In genomic region chr5:39716532-39716971, GRCh38 we compare ENCODE assay signal across 8 cellular contexts.
DNase-seq lines count a peak whose midpoint lies in the region; TF ChIP-seq lines count a peak whose summit lies in the region.

No MANE protein-coding gene starts in this region.

- POLR2A ChIA-PET in A673 (lab: Charles Lee; ENCODE audit: low non-redundant PET): no interaction called here

- CTCF ChIA-PET in A673 (lab: Charles Lee): no interaction called here
- CTCF ChIA-PET in mammary epithelial cell (lab: Charles Lee; ENCODE audit: low non-redundant PET): no interaction called here

- H3K27me3 ChIP-seq in A673 (replicated peaks; ENCODE audit: insufficient read depth, low read depth, low read length, poor library complexity) (no peaks in the 10 kb centered on the region), mammary epithelial cell (ENCODE audit: insufficient read depth, low read length) (peaks cover 5% of the 10 kb centered on the region), mesendoderm (ENCODE audit: insufficient read depth, low read length, poor library complexity) (no peaks in the 10 kb centered on the region)

- no TSS peak for BruUV-seq in A673 (replicated peaks; lab: Mats Ljungman, UMichigan)
- no TSS peak for BruUV-seq in mammary epithelial cell (replicated peaks; lab: Mats Ljungman, UMichigan)

- no peak overlapping the region for H2BK120ac ChIP-seq in mesendoderm (ENCODE audit: low read depth, low read length)

- dilution Hi-C loops in mammary epithelial cell (cut with HindIII; ENCODE audit: low sequenced_read_pairs): loop anchor here (25.0 kb wide), 1 partner anchor 596 kb away; no protein-coding TSS in a partner anchor

- no CpG with 5 or more reads among the region's 1 CpG for WGBS in mammary epithelial cell (ENCODE audit: low coverage, missing lambda C conversion rate)
- WGBS in mesendoderm (ENCODE audit: extremely low coverage, insufficient coverage, low lambda C conversion rate): no CpG with 5 or more reads among the region's 1 CpG

- H4K8ac ChIP-seq in mesendoderm (ENCODE audit: low read depth, low read length): no peak overlapping the region

- H3K9me3 ChIP-seq in A673 (ENCODE audit: low read depth, low read length, poor library complexity, severe bottlenecking) (no peaks in the 10 kb centered on the region), mammary epithelial cell (replicated peaks; ENCODE audit: insufficient read depth, low read length) (no peaks in the 10 kb centered on the region)

- H3K36me3 ChIP-seq in A673 (ENCODE audit: insufficient read depth, low read length, poor library complexity, severe bottlenecking) (no peaks in the 10 kb centered on the region), mammary epithelial cell (ENCODE audit: insufficient read depth, low read length) (no peaks in the 10 kb centered on the region), mesendoderm (ENCODE audit: control insufficient read depth, insufficient read depth, low read length) (no peaks in the 10 kb centered on the region)

- no peak overlapping the region for H3K27ac ChIP-seq in A673 (ENCODE audit: low read depth, low read length, poor library complexity, severe bottlenecking)
- no peak overlapping the region for H3K27ac ChIP-seq in mammary epithelial cell (ENCODE audit: insufficient read depth, low read depth, low read length)
- no peak overlapping the region for H3K27ac ChIP-seq in mesendoderm (ENCODE audit: low read depth, low read length)
- H3K27ac ChIP-seq in caudate nucleus (ENCODE audit: low read depth, low read length): no peak overlapping the region

- H3K4ac ChIP-seq in mesendoderm (ENCODE audit: low read depth, low read length): no peak overlapping the region

- TF ChIP-seq CTCF in A673 (conservative IDR thresholded peaks at IDR 0.05; ENCODE audit: low read depth, low read length) (peak; percentile 58), GM13976 (IDR thresholded peaks at IDR 0.05; ENCODE audit: borderline replicate concordance, control extremely low read depth, extremely low read depth, insufficient read depth, missing control alignments) (peak; percentile 40), mammary epithelial cell (conservative IDR thresholded peaks at IDR 0.05 in 1 of 2, IDR thresholded peaks at IDR 0.05 in 1 of 2; ENCODE audit: extremely low read depth in 1 of 2, insufficient read depth in 1 of 2, low read depth in 1 of 2, low read length in 2 of 2) (peak; percentile 23 to 58)

- no peak overlapping the region for H3K4me2 ChIP-seq in mammary epithelial cell (ENCODE audit: insufficient read depth, low read depth, low read length)
- no peak overlapping the region for H3K4me2 ChIP-seq in mesendoderm (ENCODE audit: low read length)

- H3K9ac ChIP-seq in mammary epithelial cell (ENCODE audit: insufficient read depth, low read length) (no peak overlapping the region), mesendoderm (ENCODE audit: low read length) (no peak overlapping the region)

- no peak overlapping the region for H3K18ac ChIP-seq in mesendoderm (ENCODE audit: low read length)

- DNase-seq in A673 (ENCODE audit: low spot score) (peak; percentile 57), GM13976 (ENCODE audit: low spot score) (peak; percentile 33), HPDE6-E6E7 (ENCODE audit: extremely low spot score) (peak; percentile 33), SK-MEL-5 (ENCODE audit: low read depth, low spot score) (peak; percentile 93), mammary epithelial cell (peak; percentile 31), mesendoderm (peak; percentile 89), NCI-H2029 treated with DMSO at 0.1 percent for 48 hours (lab: John Stamatoyannopoulos, UW) (no peak), caudate nucleus (lab: John Stamatoyannopoulos, UW) (no peak)

- no peak overlapping the region for H3K23ac ChIP-seq in mesendoderm (ENCODE audit: low read length)

- H4K20me1 ChIP-seq in mammary epithelial cell (ENCODE audit: insufficient read depth, low read length): no peaks in the 10 kb centered on the region

- H3K79me1 ChIP-seq in mesendoderm (ENCODE audit: low read length): no peaks in the 10 kb centered on the region

- no peak overlapping the region for H2AK5ac ChIP-seq in mesendoderm (ENCODE audit: low read length)

- in situ Hi-C loops in GM13976 (cut with MboI; ENCODE audit: low sequenced_read_pairs, unreplicated experiment): loop anchor here (25.0 kb wide), 1 partner anchor 971 kb away; the partner anchor contains the start of gene PTGER4
- in situ Hi-C loops in SK-MEL-5 (cut with HindIII; ENCODE audit: low pct_unique_long_range_greater_than_20kb, low sequenced_read_pairs): no loop called here
- in situ Hi-C loops in mammary epithelial cell (cut with MboI; ENCODE audit: low sequenced_read_pairs in 2 of 2): loop anchor here (10.0 to 25.0 kb wide), 4 partner anchors 228 to 1171 kb away; no protein-coding TSS in a partner anchor

- H3K56ac ChIP-seq in mesendoderm (ENCODE audit: low read length): peak overlapping the region; percentile 44

- intact Hi-C loops in A673 (cut with micrococcal nuclease; ENCODE audit: unreplicated experiment) (loop anchor here (1.0 to 10.0 kb wide), 3 partner anchors 972 to 1158 kb away; no protein-coding TSS in a partner anchor), mammary epithelial cell (cut with micrococcal nuclease) (loop anchor here (5.0 to 10.0 kb wide), 2 partner anchors 448 to 1161 kb away; no protein-coding TSS in a partner anchor)

- no peak overlapping the region for H4K5ac ChIP-seq in mesendoderm (ENCODE audit: low read length)

- H3K79me2 ChIP-seq in mammary epithelial cell (ENCODE audit: insufficient read depth, low read length) (no peaks in the 10 kb centered on the region), mesendoderm (ENCODE audit: control insufficient read depth, insufficient read depth, low read length) (no peaks in the 10 kb centered on the region)

- no peak overlapping the region for H2BK15ac ChIP-seq in mesendoderm (replicated peaks; ENCODE audit: low read depth)

- H3K4me1 ChIP-seq in A673 (ENCODE audit: insufficient read depth, low read length, poor library complexity, severe bottlenecking) (peaks cover 3% of the 10 kb centered on the region), mammary epithelial cell (ENCODE audit: insufficient read depth, low read length) (no peaks in the 10 kb centered on the region), mesendoderm (ENCODE audit: control insufficient read depth, low read depth, low read length) (no peaks in the 10 kb centered on the region)

- H3K4me3 ChIP-seq in A673 (ENCODE audit: low read depth, low read length, poor library complexity, severe bottlenecking) (no peak overlapping the region), mammary epithelial cell (replicated peaks in 1 of 3; ENCODE audit: insufficient read depth in 1 of 3, low read depth in 2 of 3, low read length in 3 of 3) (no peak overlapping the region), mesendoderm (ENCODE audit: low read length) (no peak overlapping the region)

- H2BK5ac ChIP-seq in mesendoderm (ENCODE audit: low read length): no peak overlapping the region

- H2AFZ ChIP-seq in mammary epithelial cell (ENCODE audit: low read depth, low read length): no peak overlapping the region

Comparison
In these comparisons a context has a peak if more than half of its experiments do, and no peak if none do; other contexts are left out.
1. DNase-seq: peak in A673 (single experiment), GM13976 (single experiment), HPDE6-E6E7 (single experiment), SK-MEL-5 (single experiment), mammary epithelial cell (single experiment) and mesendoderm (single experiment); none in NCI-H2029 treated with DMSO at 0.1 percent for 48 hours (single experiment) and caudate nucleus (0 of 61).
2. Peak in every context shown above with its lines, with median percentiles within 50 percentile points of each other: CTCF ChIP-seq.